Comparison of ENCODE assay signal across 8 cellular contexts in genomic region chr11:118907051-118907748, GRCh38. TPM values are rescaled to one million over a fixed set of nuclear protein-coding genes. Genes with fewer than 3 reads are reported as not detected.
A peak's percentile ranks its signal among the peaks of the same experiment; 100 is the strongest.
DNase-seq lines count a peak whose midpoint lies in the region; ATAC-seq and TF ChIP-seq lines count a peak whose summit lies in the region.

No MANE protein-coding gene starts in this region.

- no peaks in the 10 kb centered on the region for H3K27me3 Mint-ChIP-seq in endodermal cell (ENCODE audit: insufficient read depth)

- H3K4me3 Mint-ChIP-seq in endodermal cell = peak overlapping the region; percentile 32

- peaks cover 35% of the 10 kb centered on the region for H3K36me3 Mint-ChIP-seq in endodermal cell (ENCODE audit: low read depth)

- H3K27ac ChIP-seq in endodermal cell (ENCODE audit: low read depth, low read length) = no peak overlapping the region

- DNase-seq in GM12864 (ENCODE audit: low read depth) (no peak), NCI-H748 treated with DMSO at 0.1 percent for 48 hours (lab: John Stamatoyannopoulos, UW) (peak; percentile 34), endodermal cell (peak; percentile 98), middle frontal gyrus (ENCODE audit: extremely low spot score, low spot score) (peak; percentile 79)
- DNase-seq in activated CD8-positive, alpha-beta memory T cell treated with anti-CD3 and anti-CD28 coated beads for 1 hour (ENCODE audit: extremely low read depth in 1 of 2, low read depth in 1 of 2) = peak; percentile 61 to 73
- peak; percentile 66 to 82 for DNase-seq in stimulated activated CD8-positive, alpha-beta memory T cell treated with anti-CD3 and anti-CD28 coated beads, Interleukin-4, amount 100 ng/mL, for 4 hours (ENCODE audit: low read depth in 2 of 2, low spot score in 1 of 2)

- peak overlapping the region; percentile 93 for H3K27ac Mint-ChIP-seq in endodermal cell

- H3K4me1 Mint-ChIP-seq in endodermal cell = peaks cover 30% of the 10 kb centered on the region

- H3K4me1 ChIP-seq in endodermal cell (ENCODE audit: control insufficient read depth, insufficient read depth, low read length) = peaks cover 19% of the 10 kb centered on the region

- 37 to 65% methylated on average over 13 to 21 of the region's 21 CpGs for WGBS in endodermal cell (ENCODE audit: insufficient coverage in 1 of 2, insufficient read length in 1 of 2), 2 experiments

- H3K27me3 ChIP-seq in endodermal cell (ENCODE audit: control insufficient read depth, insufficient read depth, low read length, poor library complexity, severe bottlenecking) = no peaks in the 10 kb centered on the region

- peak; percentile 90 for TF ChIP-seq CTCF in GM12864 (IDR thresholded peaks at IDR 0.05; ENCODE audit: low read depth, low read length, missing control alignments)
- peak; percentile 95 for TF ChIP-seq CTCF in endodermal cell (conservative IDR thresholded peaks at IDR 0.05)

- no peaks in the 10 kb centered on the region for H3K9me3 ChIP-seq in endodermal cell (ENCODE audit: control insufficient read depth, low read length)

- peaks cover 58% of the 10 kb centered on the region for H3K36me3 ChIP-seq in endodermal cell (ENCODE audit: control insufficient read depth, insufficient read depth, low read length)

- no peak overlapping the region for H3K4me3 ChIP-seq in GM12864 (ENCODE audit: low read depth, low read length)
- peak overlapping the region; percentile 53 for H3K4me3 ChIP-seq in endodermal cell (ENCODE audit: low read length)

- ATAC-seq in HG03159 (IDR thresholded peaks at IDR 0.05; ENCODE audit: unreplicated experiment) (peak; percentile 64), HG03565 (IDR thresholded peaks at IDR 0.05; ENCODE audit: unreplicated experiment) (no peak)

- H3K9me3 Mint-ChIP-seq in endodermal cell = no peaks in the 10 kb centered on the region

- no peak overlapping the region for H3K9ac ChIP-seq in endodermal cell (ENCODE audit: extremely low read depth, low read length, poor library complexity, severe bottlenecking)

RNA-seq across cellular contexts. Expression of gene BCL9L, which starts 18.5 kb away (rescaled TPM):
- 10 to 100 TPM; 73.9 to 77.3 TPM for total RNA-seq in endodermal cell
- 24.3 TPM for polyA plus RNA-seq in endodermal cell (2013, experiment 1 of 2)
- polyA plus RNA-seq in endodermal cell (2013, experiment 2 of 2) = 23.6 TPM

RNA-seq across cellular contexts. Expression of gene CXCR5, which starts 23.5 kb away (rescaled TPM):
- under 1 TPM in 1 of 2 donors, not detected in 1; 0.07 TPM for total RNA-seq in endodermal cell
- polyA plus RNA-seq in endodermal cell (2013, experiment 1 of 2) = not detected
- not detected for polyA plus RNA-seq in endodermal cell (2013, experiment 2 of 2)

RNA-seq across cellular contexts. Expression of gene UPK2, which starts 48.9 kb away (rescaled TPM):
- total RNA-seq in endodermal cell = under 1 TPM in 1 of 2 donors, not detected in 1; 0.38 TPM
- polyA plus RNA-seq in endodermal cell (2013, experiment 1 of 2) = 0.36 TPM
- 0.54 TPM for polyA plus RNA-seq in endodermal cell (2013, experiment 2 of 2)
